In the genomic region with DNA sequence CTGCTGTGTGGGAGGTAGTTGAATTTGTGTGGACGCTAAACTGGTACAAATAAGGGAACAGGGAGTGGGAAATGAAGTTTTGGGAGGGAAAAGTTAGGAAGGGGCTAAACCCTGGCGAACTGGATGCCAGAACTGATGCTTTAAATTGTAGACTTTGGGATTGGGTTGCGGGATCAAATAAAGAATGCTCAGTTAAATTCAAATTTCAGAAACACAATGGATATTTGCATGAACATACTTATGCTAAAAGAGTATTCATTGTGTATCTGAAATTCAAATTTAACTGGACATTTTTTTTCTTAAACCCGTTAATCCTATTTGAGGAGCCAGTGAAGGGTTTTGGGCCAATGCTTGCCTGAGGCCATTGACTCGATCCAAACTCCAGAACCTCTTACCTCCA, we compare ENCODE assay signal across 26 cellular contexts. TPM values are rescaled to one million over a fixed set of nuclear protein-coding genes. Genes with fewer than 3 reads are reported as not detected.
DNase-seq lines count a peak whose midpoint lies in the region; ATAC-seq, FAIRE-seq and TF ChIP-seq lines count a peak whose summit lies in the region.
"Had no signal": no experiment of that assay in that cellular context is flagged by ENCODE, and none has a peak within 500 bp of the region (broad histone marks: within the 10 kb centered on the region; RNA-seq: fewer than 3 reads in every experiment).

No MANE protein-coding gene starts in this region.

- H3K27ac ChIP-seq in HCT116 (ENCODE audit: low read depth, low read length) (no peak overlapping the region), SJSA1 (peak overlapping the region; percentile 63), keratinocyte (ENCODE audit: control insufficient read depth, insufficient read depth, low read length) (peak overlapping the region; percentile 40), temporal lobe (ENCODE audit: low read depth, low read length) (peak overlapping the region; percentile 7)
- H3K27ac ChIP-seq: ovary, WERI-Rb-1 had no signal

- H3K4me2 ChIP-seq in HCT116 (ENCODE audit: low read length) (peak overlapping the region; percentile 42), keratinocyte (ENCODE audit: control insufficient read depth, extremely low read depth, insufficient read depth, low read depth, low read length) (peak overlapping the region; percentile 57)

- no peak for TF ChIP-seq RAD21 in HCT116 (IDR thresholded peaks at IDR 0.05; ENCODE audit: low read depth)

- DNase-seq in HCT116 (ENCODE audit: low read depth, low spot score) (no peak), SJSA1 (ENCODE audit: low read depth in 1 of 2, low spot score in 2 of 2) (no peak), keratinocyte (ENCODE audit: low read depth, low spot score) (no peak), HCEC 1CT (no peak), Ammon's horn (ENCODE audit: low spot score) (no peak)
- DNase-seq: activated CD4-positive, alpha-beta T cell treated with anti-CD3 and anti-CD28 coated beads, Interleukin-2, amount 50 U/mL, for 48 hours; activated T-cell treated with anti-CD3 and anti-CD28 coated beads for 4 hours; DMS 273 treated with DMSO at 0.1 percent for 48 hours; effector CD4-positive, alpha-beta T cell; heart right ventricle; immature natural killer cell; Karpas-422; NCI-H1048; NCI-H2029 treated with DMSO at 0.1 percent for 48 hours; NCI-H446; ovary; Right ventricle myocardium superior; sigmoid colon; stimulated activated CD4-positive, alpha-beta T cell treated with anti-CD3 and anti-CD28 coated beads, Interleukin-1b, Interleukin-23, amount 100 ng/mL, for 48 hours; stimulated activated naive CD8-positive, alpha-beta T cell treated with anti-CD3 and anti-CD28 coated beads, Interleukin-15, Interleukin-2, amounts not matched to agents 100 U/mL and 50 U/mL, for 24 hours; T-helper 2 cell; WERI-Rb-1 had no signal

- CTCF ChIA-PET in HCT116 (lab: Charles Lee), result no interaction called here

- H3K79me2 ChIP-seq in HCT116 (ENCODE audit: insufficient read depth, low read length) (no peaks in the 10 kb centered on the region), keratinocyte (ENCODE audit: control insufficient read depth, insufficient read depth, low read length) (no peaks in the 10 kb centered on the region)

- intact Hi-C loops in HCT116 (cut with micrococcal nuclease), result no loop called here

- FAIRE-seq in keratinocyte (lab: Jason Lieb, UNC), result no peak
- FAIRE-seq: GM12891 had no signal

- no peak overlapping the region for H3K9ac ChIP-seq in HCT116 (ENCODE audit: low read length)
- H3K9ac ChIP-seq in keratinocyte (ENCODE audit: control insufficient read depth, extremely low read depth, insufficient read depth, low read length), result no peak overlapping the region

- H2AFZ ChIP-seq in HCT116 (ENCODE audit: low read depth, low read length, poor library complexity, severe bottlenecking) (no peak overlapping the region), keratinocyte (ENCODE audit: control insufficient read depth, low read length) (peak overlapping the region; percentile 42)

- H3K4me1 ChIP-seq in HCT116 (ENCODE audit: control insufficient read depth in 1 of 2, insufficient read depth in 2 of 2, low read length in 2 of 2) (peaks cover 0 to 12% of the 10 kb centered on the region in 2 experiments; a peak in 2 of 4 replicates), SJSA1 (replicated peaks) (peaks cover 21% of the 10 kb centered on the region), keratinocyte (ENCODE audit: control insufficient read depth, extremely low read depth, insufficient read depth, low read length) (peaks cover 24% of the 10 kb centered on the region)

- no peaks in the 10 kb centered on the region for H3K27me3 ChIP-seq in HCT116 (ENCODE audit: insufficient read depth, low read length)
- H3K27me3 ChIP-seq in SJSA1 (replicated peaks), result no peaks in the 10 kb centered on the region
- H3K27me3 ChIP-seq in keratinocyte (ENCODE audit: control insufficient read depth, extremely low read depth, insufficient read depth, low read length), result no peaks in the 10 kb centered on the region
- H3K27me3 ChIP-seq: heart right ventricle, ovary, sigmoid colon, tibial nerve had no signal

- RAD21 ChIA-PET in HCT116 (lab: Charles Lee; ENCODE audit: low non-redundant PET in 1 of 2, low total read pairs in 2 of 2, uncharacterized antibody in 2 of 2, unreplicated experiment in 2 of 2), result no interaction called here

- H3K4me3 ChIP-seq in HCT116 (replicated peaks in 1 of 2; ENCODE audit: low read depth in 1 of 2, low read length in 2 of 2) (no peak overlapping the region), SJSA1 (no peak overlapping the region), keratinocyte (ENCODE audit: control insufficient read depth in 2 of 3, extremely low read depth in 1 of 3, insufficient read depth in 2 of 3, low read depth in 1 of 3, low read length in 3 of 3) (peak overlapping the region in 2 of 3 experiments; percentile 28 to 36)
- H3K4me3 ChIP-seq: heart right ventricle, ovary, sigmoid colon, tibial nerve had no signal

- H3K9me1 ChIP-seq in keratinocyte (ENCODE audit: control insufficient read depth, extremely low read depth, insufficient read depth, low read length), result no peaks in the 10 kb centered on the region

- H4K20me1 ChIP-seq in HCT116 (ENCODE audit: insufficient read depth), result no peaks in the 10 kb centered on the region
- H4K20me1 ChIP-seq in keratinocyte (ENCODE audit: control insufficient read depth, extremely low read depth, insufficient read depth, low read length), result no peaks in the 10 kb centered on the region

- TF ChIP-seq CTCF in HCT116 (IDR thresholded peaks at IDR 0.05 in 2 of 3, conservative IDR thresholded peaks at IDR 0.05 in 1 of 3; ENCODE audit: borderline replicate concordance in 1 of 3, insufficient read depth in 1 of 3, low read depth in 2 of 3, low read length in 2 of 3) (no peak), keratinocyte (optimal IDR thresholded peaks at IDR 0.05 in 1 of 3, IDR thresholded peaks at IDR 0.05 in 1 of 3, conservative IDR thresholded peaks at IDR 0.05 in 1 of 3; ENCODE audit: extremely low read depth in 1 of 3, insufficient read depth in 2 of 3, low read length in 3 of 3) (no peak)

- H3K36me3 ChIP-seq in HCT116 (ENCODE audit: control insufficient read depth in 1 of 2, insufficient read depth in 2 of 2, low read length in 2 of 2) (no peaks in the 10 kb centered on the region), SJSA1 (no peaks in the 10 kb centered on the region), keratinocyte (ENCODE audit: control insufficient read depth in 2 of 2, extremely low read depth in 1 of 2, insufficient read depth in 2 of 2, low read length in 2 of 2) (no peaks in the 10 kb centered on the region)
- H3K36me3 ChIP-seq: heart right ventricle, ovary, sigmoid colon, tibial nerve, WERI-Rb-1 had no signal

- POLR2A ChIA-PET in HCT116 (lab: Charles Lee), result no interaction called here

- no peak for TF ChIP-seq POLR2A in HCT116 (IDR thresholded peaks at IDR 0.05; ENCODE audit: borderline replicate concordance, extremely low read depth, insufficient read depth, insufficient read length)

- ATAC-seq in HCT116 (no peak), HG02610 (IDR thresholded peaks at IDR 0.05; ENCODE audit: unreplicated experiment) (no peak)
- ATAC-seq: stimulated activated naive CD8-positive, alpha-beta T cell treated with anti-CD3 and anti-CD28 coated beads, Interleukin-15, Interleukin-2, amounts not matched to agents 100 U/mL and 50 U/mL, for 24 hours had no signal

- H3K9me3 ChIP-seq in HCT116 (ENCODE audit: control insufficient read depth in 1 of 2, insufficient read depth in 1 of 2, low read depth in 1 of 2, low read length in 2 of 2), result no peaks in the 10 kb centered on the region
- no peaks in the 10 kb centered on the region for H3K9me3 ChIP-seq in SJSA1 (replicated peaks)
- H3K9me3 ChIP-seq in keratinocyte (ENCODE audit: control insufficient read depth, low read depth, low read length), result no peaks in the 10 kb centered on the region
- H3K9me3 ChIP-seq: heart right ventricle, ovary, sigmoid colon, tibial nerve had no signal

- H3K9me2 ChIP-seq in HCT116 (ENCODE audit: insufficient read depth), result no peaks in the 10 kb centered on the region

- dilution Hi-C loops in keratinocyte (cut with MboI; ENCODE audit: extremely low pct_ligation_motif_present, low sequenced_read_pairs), result no loop called here

- no TSS peak for BruUV-seq in HCT116 (replicated peaks; lab: Mats Ljungman, UMichigan)

TF ChIP-seq in HCT116, 20 proteins besides CTCF, POLR2A, EP300 and RAD21 (continues in another document):
- TF ChIP-seq, protein P1, sequence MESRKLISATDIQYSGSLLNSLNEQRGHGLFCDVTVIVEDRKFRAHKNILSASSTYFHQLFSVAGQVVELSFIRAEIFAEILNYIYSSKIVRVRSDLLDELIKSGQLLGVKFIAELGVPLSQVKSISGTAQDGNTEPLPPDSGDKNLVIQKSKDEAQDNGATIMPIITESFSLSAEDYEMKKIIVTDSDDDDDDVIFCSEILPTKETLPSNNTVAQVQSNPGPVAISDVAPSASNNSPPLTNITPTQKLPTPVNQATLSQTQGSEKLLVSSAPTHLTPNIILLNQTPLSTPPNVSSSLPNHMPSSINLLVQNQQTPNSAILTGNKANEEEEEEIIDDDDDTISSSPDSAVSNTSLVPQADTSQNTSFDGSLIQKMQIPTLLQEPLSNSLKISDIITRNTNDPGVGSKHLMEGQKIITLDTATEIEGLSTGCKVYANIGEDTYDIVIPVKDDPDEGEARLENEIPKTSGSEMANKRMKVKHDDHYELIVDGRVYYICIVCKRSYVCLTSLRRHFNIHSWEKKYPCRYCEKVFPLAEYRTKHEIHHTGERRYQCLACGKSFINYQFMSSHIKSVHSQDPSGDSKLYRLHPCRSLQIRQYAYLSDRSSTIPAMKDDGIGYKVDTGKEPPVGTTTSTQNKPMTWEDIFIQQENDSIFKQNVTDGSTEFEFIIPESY (IDR thresholded peaks at IDR 0.05; ENCODE audit: extremely low read depth, insufficient replicate concordance, low read length), result no peak

RNA-seq across cellular contexts. Expression of gene YWHAQ, which starts 44.1 kb away (rescaled TPM):
- total RNA-seq in HCT116 (2021; ENCODE audit: unreplicated experiment) (365 TPM), temporal lobe (517 TPM)
- 245 and 251 TPM in 2 replicates for polyA plus RNA-seq in HCT116 (2012)
- total RNA-seq in SJSA1 (2014; rRNA removed; shearing (Covaris generic)), result 369 and 491 TPM in 2 replicates
- polyA plus RNA-seq in keratinocyte, result 365 to 593 TPM (median 369 TPM) in 3 replicates
- polyA plus RNA-seq in keratinocyte (2011; ENCODE audit: low read depth), result 246 TPM
- 402 and 692 TPM in 2 replicates for polyA plus RNA-seq in keratinocyte (2011; cell fraction: cytosol; rRNA removed)
- 167 and 201 TPM in 2 replicates for polyA plus RNA-seq in keratinocyte (2011; cell fraction: nucleus; rRNA removed)
- polyA plus RNA-seq in keratinocyte (2012; ENCODE audit: low replicate concordance), result 214 and 344 TPM in 2 replicates
- polyA minus RNA-seq in keratinocyte, result 148 to 431 TPM (median 274 TPM) in 3 replicates
- polyA minus RNA-seq in keratinocyte (2011; cell fraction: cytosol; rRNA and poly(A)+ RNA removed), result 428 TPM
- 84.2 and 150 TPM in 2 replicates for polyA minus RNA-seq in keratinocyte (2011; cell fraction: nucleus; rRNA and poly(A)+ RNA removed)

Comparison
In these comparisons a context has a peak if more than half of its experiments do, and no peak if none do; other contexts are left out.
1. H3K4me3 ChIP-seq: peak in keratinocyte (2 of 3); none in HCT116 (0 of 2) and SJSA1 (single experiment).